In the genomic region with DNA sequence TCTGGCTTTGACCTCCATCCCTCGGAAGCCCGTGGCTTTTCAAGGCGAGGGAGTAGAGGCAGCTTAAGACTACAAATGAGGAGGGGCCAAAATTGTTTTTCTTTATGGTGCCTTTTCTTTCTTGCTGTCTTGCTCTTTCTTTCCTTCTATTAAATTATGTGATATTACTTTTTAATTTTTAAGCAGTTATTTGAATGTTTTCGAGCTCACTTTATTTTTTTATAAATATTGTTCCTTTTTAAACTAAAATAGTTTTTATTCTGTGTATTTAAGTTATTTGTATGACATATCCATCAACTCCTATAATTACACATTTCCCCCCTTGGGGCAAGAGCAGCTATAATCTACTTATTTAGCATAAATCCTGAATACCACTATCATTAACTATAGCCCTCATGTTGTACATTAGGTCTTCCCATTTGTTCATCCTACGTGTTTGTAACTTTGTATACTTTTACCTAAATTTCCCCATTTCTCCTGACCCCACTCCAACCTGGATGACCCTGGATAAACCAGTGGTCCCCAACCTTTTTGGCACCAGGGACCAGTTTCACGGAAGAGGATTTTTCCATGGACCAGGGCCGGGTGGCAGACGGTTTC, we compare ENCODE assay signal across 8 cellular contexts. TPM values are rescaled to one million over a fixed set of nuclear protein-coding genes. Genes with fewer than 3 reads are reported as not detected.
DNase-seq lines count a peak whose midpoint lies in the region; ATAC-seq and TF ChIP-seq lines count a peak whose summit lies in the region.

No MANE protein-coding gene starts in this region.

- peaks cover 27 to 31% of the 10 kb centered on the region in 2 donors for H3K4me1 ChIP-seq in thoracic aorta (ENCODE audit: control insufficient read depth in 1 of 2, low read depth in 2 of 2)

- POLR2A ChIA-PET in activated CD8-positive, alpha-beta T cell treated with anti-CD3 and anti-CD28 coated beads for 36 hours (lab: Charles Lee) = interaction anchor here (1.1 to 1.2 kb wide), 3 partner anchors 14 to 43 kb away, joined by 3 to 5 read pairs (median 4); no protein-coding TSS in a partner anchor

- TF ChIP-seq CTCF in activated CD8-positive, alpha-beta T cell treated with anti-CD3 and anti-CD28 coated beads for 36 hours (IDR thresholded peaks at IDR 0.05) = no peak
- no peak for TF ChIP-seq CTCF in thoracic aorta (IDR thresholded peaks at IDR 0.05)

- H3K36me3 Mint-ChIP-seq in activated CD4-positive, alpha-beta T cell treated with anti-CD3 and anti-CD28 coated beads, Interleukin-2, amount 10 ng/mL, durations not matched to agents 24 days and 14 days (ENCODE audit: low read depth) = peaks cover 23% of the 10 kb centered on the region
- H3K36me3 Mint-ChIP-seq in activated CD8-positive, alpha-beta T cell treated with anti-CD3 and anti-CD28 coated beads for 36 hours (ENCODE audit: low read depth) = peaks cover 14% of the 10 kb centered on the region

- H3K4me3 ChIP-seq in iPS-18c (ENCODE audit: insufficient read depth, low read depth, low read length) = peak overlapping the region; percentile 80; the same call in 1 of the 2 replicates
- peak overlapping the region; percentile 98 for H3K4me3 ChIP-seq in thoracic aorta

- no peaks in the 10 kb centered on the region for H3K36me3 ChIP-seq in thoracic aorta

- no peaks in the 10 kb centered on the region for H3K27me3 Mint-ChIP-seq in activated CD4-positive, alpha-beta T cell treated with anti-CD3 and anti-CD28 coated beads, Interleukin-2, amount 10 ng/mL, durations not matched to agents 24 days and 14 days
- no peaks in the 10 kb centered on the region for H3K27me3 Mint-ChIP-seq in activated CD8-positive, alpha-beta T cell treated with anti-CD3 and anti-CD28 coated beads for 36 hours

- no peak for ATAC-seq in activated CD8-positive, alpha-beta T cell treated with anti-CD3 and anti-CD28 coated beads for 36 hours
- no peak for ATAC-seq in thoracic aorta (ENCODE audit: insufficient number of reproducible peaks, low FRiP score, low read depth)

- DNase-seq in activated CD4-positive, alpha-beta T cell treated with anti-CD3 and anti-CD28 coated beads, Interleukin-2, amount 10 ng/mL, durations not matched to agents 24 days and 14 days = peak; percentile 52
- no peak for DNase-seq in activated CD4-positive, alpha-beta T cell treated with anti-CD3 and anti-CD28 coated beads for 1 hour
- no peak for DNase-seq in activated CD8-positive, alpha-beta T cell treated with anti-CD3 and anti-CD28 coated beads for 36 hours
- DNase-seq in thoracic aorta (ENCODE audit: low spot score) (no peak), LoVo (ENCODE audit: low spot score) (no peak), NCI-H146 treated with DMSO at 0.1 percent for 48 hours (lab: John Stamatoyannopoulos, UW; ENCODE audit: unreplicated experiment) (no peak), T-helper 9 cell (no peak)

- CTCF ChIA-PET in activated CD8-positive, alpha-beta T cell treated with anti-CD3 and anti-CD28 coated beads for 36 hours (lab: Charles Lee) = no interaction called here

- no peaks in the 10 kb centered on the region for H3K27me3 ChIP-seq in thoracic aorta (replicated peaks; ENCODE audit: insufficient read depth)

- no peaks in the 10 kb centered on the region for H3K9me3 Mint-ChIP-seq in activated CD4-positive, alpha-beta T cell treated with anti-CD3 and anti-CD28 coated beads, Interleukin-2, amount 10 ng/mL, durations not matched to agents 24 days and 14 days
- no peaks in the 10 kb centered on the region for H3K9me3 Mint-ChIP-seq in activated CD8-positive, alpha-beta T cell treated with anti-CD3 and anti-CD28 coated beads for 36 hours

- H3K4me3 Mint-ChIP-seq in activated CD4-positive, alpha-beta T cell treated with anti-CD3 and anti-CD28 coated beads, Interleukin-2, amount 10 ng/mL, durations not matched to agents 24 days and 14 days = peak overlapping the region; percentile 98
- peak overlapping the region; percentile 87 for H3K4me3 Mint-ChIP-seq in activated CD8-positive, alpha-beta T cell treated with anti-CD3 and anti-CD28 coated beads for 36 hours

- no peaks in the 10 kb centered on the region for H3K9me3 ChIP-seq in iPS-18c (ENCODE audit: control insufficient read depth, insufficient read depth, low read length)
- no peaks in the 10 kb centered on the region for H3K9me3 ChIP-seq in thoracic aorta

- intact Hi-C loops in activated CD4-positive, alpha-beta T cell treated with anti-CD3 and anti-CD28 coated beads, Interleukin-2, amount 10 ng/mL, durations not matched to agents 24 days and 14 days (cut with micrococcal nuclease) = loop anchor here (5.0 kb wide), 1 partner anchor 43 kb away; no protein-coding TSS in a partner anchor
- intact Hi-C loops in activated CD8-positive, alpha-beta T cell treated with anti-CD3 and anti-CD28 coated beads for 36 hours (cut with micrococcal nuclease) = loop anchor here (5.0 kb wide), 1 partner anchor 43 kb away; no protein-coding TSS in a partner anchor

- H3K27ac ChIP-seq in thoracic aorta = peak overlapping the region; percentile 98 to 99

- H3K27ac Mint-ChIP-seq in activated CD4-positive, alpha-beta T cell treated with anti-CD3 and anti-CD28 coated beads, Interleukin-2, amount 10 ng/mL, durations not matched to agents 24 days and 14 days = peak overlapping the region; percentile 94
- peak overlapping the region; percentile 90 for H3K27ac Mint-ChIP-seq in activated CD8-positive, alpha-beta T cell treated with anti-CD3 and anti-CD28 coated beads for 36 hours

- peaks cover 68% of the 10 kb centered on the region for H3K4me1 Mint-ChIP-seq in activated CD4-positive, alpha-beta T cell treated with anti-CD3 and anti-CD28 coated beads, Interleukin-2, amount 10 ng/mL, durations not matched to agents 24 days and 14 days
- peaks cover 56% of the 10 kb centered on the region for H3K4me1 Mint-ChIP-seq in activated CD8-positive, alpha-beta T cell treated with anti-CD3 and anti-CD28 coated beads for 36 hours (ENCODE audit: low read depth)

RNA-seq across cellular contexts. Expression of a gene that starts 0.6 kb away (rescaled TPM):
- total RNA-seq in activated CD4-positive, alpha-beta T cell treated with anti-CD3 and anti-CD28 coated beads, Interleukin-2, amount 10 ng/mL, durations not matched to agents 24 days and 14 days = 84.2 and 86.0 TPM in 2 replicates
- 10 to 100 TPM; 36.4 to 38.9 TPM for total RNA-seq in activated CD8-positive, alpha-beta T cell treated with anti-CD3 and anti-CD28 coated beads for 36 hours
- 100 to 1,000 TPM; 116 to 565 TPM for total RNA-seq in thoracic aorta
